20 cellular contexts compared by ENCODE assay signal in genomic region chr21:45126085-45126687, GRCh38. TPM values are rescaled to one million over a fixed set of nuclear protein-coding genes. Genes with fewer than 3 reads are reported as not detected.
DNase-seq lines count a peak whose midpoint lies in the region; ATAC-seq and TF ChIP-seq lines count a peak whose summit lies in the region.
"Had no signal": no experiment of that assay in that cellular context is flagged by ENCODE, and none has a peak within 500 bp of the region (broad histone marks: within the 10 kb centered on the region; RNA-seq: fewer than 3 reads in every experiment).

No MANE protein-coding gene starts in this region.

- H3K4me3 ChIP-seq in Loucy (ENCODE audit: low read length, poor library complexity, severe bottlenecking): no peak overlapping the region
- no peak overlapping the region for H3K4me3 ChIP-seq in neural cell (ENCODE audit: low read length)
- no peak overlapping the region for H3K4me3 ChIP-seq in thyroid gland (replicated peaks in 1 of 3)
- no peak overlapping the region for H3K4me3 ChIP-seq in heart right ventricle
- H3K4me3 ChIP-seq: coronary artery, gastroesophageal sphincter, HAP-1, skin epidermis, stomach, vagina had no signal

- no peaks in the 10 kb centered on the region for H3K9me3 Mint-ChIP-seq in CD4-positive, alpha-beta T cell

- H3K27ac ChIP-seq in CD4-positive, alpha-beta T cell (ENCODE audit: low read depth, low read length): no peak overlapping the region
- peak overlapping the region; percentile 29 for H3K27ac ChIP-seq in neural cell (ENCODE audit: low read length)
- no peak overlapping the region for H3K27ac ChIP-seq in thyroid gland
- H3K27ac ChIP-seq in heart right ventricle: peak overlapping the region in 2 of 10 donors; percentile 6 to 14
- H3K27ac ChIP-seq: coronary artery, skin epidermis, vagina had no signal

- POLR2A ChIA-PET in CD4-positive, alpha-beta T cell (lab: Charles Lee): no interaction called here

- H2AFZ ChIP-seq in Loucy (ENCODE audit: low read length): no peak overlapping the region
- no peak overlapping the region for H2AFZ ChIP-seq in neural cell (ENCODE audit: low read depth, low read length)

- CTCF ChIA-PET in CD4-positive, alpha-beta T cell (lab: Charles Lee): interaction anchor here (1.3 to 4.4 kb wide), 3 partner anchors 12 to 176 kb away, joined by 4 to 35 read pairs (median 5); no protein-coding TSS in a partner anchor

- no peaks in the 10 kb centered on the region for H3K27me3 ChIP-seq in CD4-positive, alpha-beta T cell (ENCODE audit: control insufficient read depth, insufficient read depth, low read length)
- H3K27me3 ChIP-seq in Loucy (ENCODE audit: insufficient read depth, low read length, poor library complexity, severe bottlenecking): no peaks in the 10 kb centered on the region
- no peaks in the 10 kb centered on the region for H3K27me3 ChIP-seq in neural cell (ENCODE audit: insufficient read depth, low read depth, low read length)
- H3K27me3 ChIP-seq in thyroid gland: no peaks in the 10 kb centered on the region
- H3K27me3 ChIP-seq in heart right ventricle: no peaks in the 10 kb centered on the region
- H3K27me3 ChIP-seq: gastroesophageal sphincter, stomach, vagina had no signal

- H3K4me2 ChIP-seq in Loucy (ENCODE audit: low read depth, low read length, poor library complexity, severe bottlenecking) (no peak overlapping the region), neural cell (ENCODE audit: low read length) (no peak overlapping the region)

- H3K4me1 Mint-ChIP-seq in CD4-positive, alpha-beta T cell (ENCODE audit: low read depth): peaks cover 37% of the 10 kb centered on the region

- peaks cover 5% of the 10 kb centered on the region; the same call in 1 of the 2 replicates for H3K79me2 ChIP-seq in Loucy (ENCODE audit: insufficient read depth, low read length)
- no peaks in the 10 kb centered on the region for H3K79me2 ChIP-seq in neural cell (replicated peaks; ENCODE audit: insufficient read depth, low read length)

- no peak for DNase-seq in CD4-positive, alpha-beta T cell
- DNase-seq in SK-N-DZ (ENCODE audit: low spot score) (peak; percentile 26), germinal center (ENCODE audit: low spot score) (no peak), thyroid gland (no peak), heart right ventricle (no peak)
- DNase-seq: activated CD4-positive, alpha-beta T cell treated with anti-CD3 and anti-CD28 coated beads, Interleukin-2, amount 50 U/mL, for 4 hours; amygdala; IMR-90; mesendoderm; NCI-H1436; stomach; T1000 had no signal

- H3K9ac ChIP-seq in Loucy (ENCODE audit: low read depth, low read length, poor library complexity, severe bottlenecking) (peak overlapping the region; percentile 10), neural cell (ENCODE audit: low read length) (no peak overlapping the region)

- no peaks in the 10 kb centered on the region for H3K27me3 Mint-ChIP-seq in CD4-positive, alpha-beta T cell

- no peaks in the 10 kb centered on the region for H3K9me3 ChIP-seq in CD4-positive, alpha-beta T cell (ENCODE audit: control insufficient read depth, low read length)
- H3K9me3 ChIP-seq in Loucy (ENCODE audit: insufficient read depth, low read depth, low read length): no peaks in the 10 kb centered on the region
- no peaks in the 10 kb centered on the region for H3K9me3 ChIP-seq in neural cell (ENCODE audit: low read length)
- H3K9me3 ChIP-seq in thyroid gland: no peaks in the 10 kb centered on the region
- no peaks in the 10 kb centered on the region for H3K9me3 ChIP-seq in heart right ventricle
- H3K9me3 ChIP-seq: gastroesophageal sphincter, HAP-1, stomach, vagina had no signal

- TF ChIP-seq EP300 in neural cell (conservative IDR thresholded peaks at IDR 0.05; ENCODE audit: poor library complexity, severe bottlenecking): no peak

- no peaks in the 10 kb centered on the region for H4K20me1 ChIP-seq in Loucy (ENCODE audit: insufficient read depth, low read length, poor library complexity, severe bottlenecking)
- no peaks in the 10 kb centered on the region for H4K20me1 ChIP-seq in neural cell (ENCODE audit: insufficient read depth)

- TF ChIP-seq RAD21 in neural cell (conservative IDR thresholded peaks at IDR 0.05): no peak

- TF ChIP-seq CTCF in CD4-positive, alpha-beta T cell (IDR thresholded peaks at IDR 0.05): no peak
- TF ChIP-seq CTCF in Loucy (conservative IDR thresholded peaks at IDR 0.05; ENCODE audit: low read length) (no peak), neural cell (IDR thresholded peaks at IDR 0.05; ENCODE audit: poor library complexity, severe bottlenecking) (no peak), thyroid gland (IDR thresholded peaks at IDR 0.05) (no peak), heart right ventricle (IDR thresholded peaks at IDR 0.05) (no peak)

- H3F3A ChIP-seq in Loucy (ENCODE audit: low read depth) (no peaks in the 10 kb centered on the region), neural cell (ENCODE audit: insufficient read depth, low read length, poor library complexity, severe bottlenecking) (no peaks in the 10 kb centered on the region)

- H3K4me1 ChIP-seq in Loucy (ENCODE audit: insufficient read depth, low read length, poor library complexity, severe bottlenecking) (peaks cover 9% of the 10 kb centered on the region), thyroid gland (peaks cover 0 to 11% of the 10 kb centered on the region in 2 donors), heart right ventricle (peaks cover 15 to 54% (median 46%) of the 10 kb centered on the region in 9 donors)

- intact Hi-C loops in CD4-positive, alpha-beta T cell (cut with DNase I, micrococcal nuclease): loop anchor here in 1 of 2 experiments (10.0 kb wide), 1 partner anchor 621 kb away; no protein-coding TSS in a partner anchor
- intact Hi-C loops in thyroid gland (cut with DNase I): loop anchor here (5.0 kb wide), 1 partner anchor 174 kb away; no protein-coding TSS in a partner anchor
- intact Hi-C loops in heart right ventricle (cut with DNase I): loop anchor here in 6 of 10 donors (5.0 to 10.0 kb wide), 5 partner anchors 34 to 54 kb away; partner anchors contain the start of gene ADARB1 (in 2 of the 6)

- WGBS in thyroid gland, 2 donors: 90 to 92% methylated on average over 12 of the region's 12 CpGs
- WGBS in heart right ventricle, 2 donors: 72 to 75% methylated on average over 12 of the region's 12 CpGs

- TF ChIP-seq POLR2A in thyroid gland (IDR thresholded peaks at IDR 0.05): no peak

- no peak overlapping the region for H3K4me3 Mint-ChIP-seq in CD4-positive, alpha-beta T cell

- H3K36me3 Mint-ChIP-seq in CD4-positive, alpha-beta T cell (ENCODE audit: low read depth): peaks cover 19% of the 10 kb centered on the region

- H3K9me2 ChIP-seq in Loucy (replicated peaks; ENCODE audit: low read depth, low read length) (no peaks in the 10 kb centered on the region), neural cell (ENCODE audit: insufficient read depth, low read length) (no peaks in the 10 kb centered on the region)

- no peak for ATAC-seq in CD4-positive, alpha-beta T cell (ENCODE audit: poor library complexity)
- no peak for ATAC-seq in heart right ventricle
- ATAC-seq: gastroesophageal sphincter, Right ventricle myocardium inferior had no signal

- H3K27ac Mint-ChIP-seq in CD4-positive, alpha-beta T cell: peak overlapping the region; percentile 3

- H3K36me3 ChIP-seq in Loucy (ENCODE audit: insufficient read depth, low read length): no peaks in the 10 kb centered on the region
- H3K36me3 ChIP-seq in neural cell (ENCODE audit: insufficient read depth, low read length): no peaks in the 10 kb centered on the region
- H3K36me3 ChIP-seq in thyroid gland: no peaks in the 10 kb centered on the region
- peaks cover 0 to 2% (median 0%) of the 10 kb centered on the region in 9 donors for H3K36me3 ChIP-seq in heart right ventricle
- H3K36me3 ChIP-seq: HAP-1, stomach, vagina had no signal

TF ChIP-seq in neural cell, 6 proteins besides CTCF, POLR2A, EP300 and RAD21:
- no peak for TF ChIP-seq REST (IDR thresholded peaks at IDR 0.05; ENCODE audit: borderline replicate concordance)
- no peak for TF ChIP-seq SMC3 (conservative IDR thresholded peaks at IDR 0.05; ENCODE audit: poor library complexity)
- peak; percentile 18 for TF ChIP-seq POLR2AphosphoS5 (IDR thresholded peaks at IDR 0.05)
- TF ChIP-seq MXI1 (conservative IDR thresholded peaks at IDR 0.05; ENCODE audit: poor library complexity, severe bottlenecking): no peak
- TF ChIP-seq EZH2 (IDR thresholded peaks at IDR 0.05; ENCODE audit: borderline replicate concordance, insufficient read depth, low read length, poor library complexity, severe bottlenecking): no peak

RNA-seq across cellular contexts. Expression of gene ADARB1, which starts 51.8 kb away (rescaled TPM):
- total RNA-seq in CD4-positive, alpha-beta T cell: 10 to 100 TPM; 27.5 to 28.6 TPM
- 2.5 and 3.1 TPM in 2 replicates for polyA plus RNA-seq in SK-N-DZ (2014; cell fraction: cytosol; rRNA removed)
- polyA plus RNA-seq in SK-N-DZ (2014; cell fraction: nucleus; rRNA removed): 7.2 and 12.7 TPM in 2 replicates
- polyA plus RNA-seq in neural cell (8.9 and 12.0 TPM in 2 replicates), heart right ventricle (10 to 100 TPM in 1 of 2 donors, 1 to 10 TPM in 1; 7.4 to 17.3 TPM)
- polyA minus RNA-seq in neural cell: 19.2 and 22.1 TPM in 2 replicates
- total RNA-seq in thyroid gland (10 to 100 TPM in 2 of 4 donors, 1 to 10 TPM in 2; 5.0 to 20.2 (median 10.1) TPM), heart right ventricle (10 to 100 TPM; 11.8 to 21.2 (median 13.5) TPM)
